ENCODE assay signal across 23 cellular contexts in the genomic region with DNA sequence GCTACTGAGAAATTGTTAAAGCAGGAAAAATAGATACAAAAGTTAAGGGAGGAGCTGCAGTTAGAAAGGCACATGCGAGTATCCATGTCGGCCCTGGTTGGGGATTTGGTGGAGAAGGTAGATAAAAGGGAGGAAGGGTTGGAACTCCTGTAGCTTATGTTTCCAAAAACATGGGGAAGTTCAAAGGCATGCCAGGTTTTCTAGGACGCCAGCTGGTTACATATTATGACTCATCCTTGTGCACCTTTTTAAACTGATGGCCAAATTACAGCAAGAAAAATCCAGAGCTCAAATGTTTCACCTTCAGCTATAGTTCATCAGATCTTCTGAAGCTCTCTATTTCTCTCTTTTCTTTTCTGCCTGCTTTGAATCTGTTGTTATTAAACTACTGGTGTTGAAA. TPM values are rescaled to one million over a fixed set of nuclear protein-coding genes. Genes with fewer than 3 reads are reported as not detected.
DNase-seq lines count a peak whose midpoint lies in the region; ATAC-seq and TF ChIP-seq lines count a peak whose summit lies in the region.
"Had no signal": no experiment of that assay in that cellular context is flagged by ENCODE, and none has a peak within 500 bp of the region (broad histone marks: within the 10 kb centered on the region; RNA-seq: fewer than 3 reads in every experiment).

No MANE protein-coding gene starts in this region.

- H3K4me1 ChIP-seq in A673 (ENCODE audit: insufficient read depth, low read length, poor library complexity, severe bottlenecking): no peaks in the 10 kb centered on the region
- H3K4me1 ChIP-seq: transverse colon had no signal

- no peak for TF ChIP-seq CTCF in epithelial cell of esophagus (IDR thresholded peaks at IDR 0.05; ENCODE audit: insufficient read depth, low read depth, low read length, missing control alignments)
- no peak for TF ChIP-seq CTCF in A673 (conservative IDR thresholded peaks at IDR 0.05; ENCODE audit: low read depth, low read length)

- POLR2A ChIA-PET in A673 (lab: Charles Lee; ENCODE audit: low non-redundant PET): no interaction called here

- no peak overlapping the region for H3K27ac ChIP-seq in A673 (ENCODE audit: low read depth, low read length, poor library complexity, severe bottlenecking)
- H3K27ac ChIP-seq: 22Rv1, heart left ventricle, SK-N-MC, transverse colon had no signal

- no peaks in the 10 kb centered on the region for H3K36me3 Mint-ChIP-seq in activated naive CD4-positive, alpha-beta T cell treated with anti-CD3 and anti-CD28 coated beads, Interleukin-2, amount 10 ng/mL, durations not matched to agents 7 days and 5 days
- no peaks in the 10 kb centered on the region for H3K36me3 Mint-ChIP-seq in effector memory CD8-positive, alpha-beta T cell (ENCODE audit: insufficient read depth)

- intact Hi-C loops in left cardiac atrium (cut with DNase I): no loop called here
- intact Hi-C loops in A673 (cut with micrococcal nuclease; ENCODE audit: unreplicated experiment): no loop called here

- no TSS peak for BruUV-seq in A673 (replicated peaks; lab: Mats Ljungman, UMichigan)

- DNase-seq in NCI-H2196 (lab: John Stamatoyannopoulos, UW; ENCODE audit: unreplicated experiment) (peak; percentile 54), NCI-H2196 treated with DMSO at 0.1 percent for 48 hours (lab: John Stamatoyannopoulos, UW; ENCODE audit: unreplicated experiment) (no peak), SW480 (ENCODE audit: low spot score) (peak; percentile 68), epithelial cell of esophagus (ENCODE audit: low read depth) (peak; percentile 57), left cardiac atrium (no peak), A673 (ENCODE audit: low spot score) (no peak)
- no peak for DNase-seq in activated naive CD4-positive, alpha-beta T cell treated with anti-CD3 and anti-CD28 coated beads, Interleukin-2, amount 10 ng/mL, durations not matched to agents 7 days and 5 days
- no peak for DNase-seq in effector memory CD8-positive, alpha-beta T cell
- DNase-seq: activated CD4-positive, CD25-positive, alpha-beta regulatory T cell; activated CD8-positive, alpha-beta T cell treated with anti-CD3 and anti-CD28 coated beads for 36 hours; activated naive CD4-positive, alpha-beta T cell; amygdala; heart left ventricle; NCI-H1417 treated with DMSO at 0.1 percent for 48 hours; NK-92 treated with Interleukin-12 subunit alpha and Interleukin-12 subunit beta, amount 100 ng/mL, for 24 hours; stimulated activated CD4-positive, alpha-beta T cell treated with anti-CD3 and anti-CD28 coated beads, Interleukin-4, amount 100 ng/mL, for 1 hour; T-helper 9 cell; transverse colon had no signal

- no peaks in the 10 kb centered on the region for H3K27me3 ChIP-seq in A673 (replicated peaks; ENCODE audit: insufficient read depth, low read depth, low read length, poor library complexity)
- H3K27me3 ChIP-seq: heart left ventricle, transverse colon had no signal

- H3K4me1 Mint-ChIP-seq in activated naive CD4-positive, alpha-beta T cell treated with anti-CD3 and anti-CD28 coated beads, Interleukin-2, amount 10 ng/mL, durations not matched to agents 7 days and 5 days: peaks cover 13% of the 10 kb centered on the region
- H3K4me1 Mint-ChIP-seq in effector memory CD8-positive, alpha-beta T cell (ENCODE audit: low read depth in 2 of 2): peaks cover 2 to 15% of the 10 kb centered on the region in 2 donors

- H3K9me3 ChIP-seq in A673 (ENCODE audit: low read depth, low read length, poor library complexity, severe bottlenecking): no peaks in the 10 kb centered on the region
- H3K9me3 ChIP-seq: heart left ventricle, transverse colon had no signal

- H3K27ac Mint-ChIP-seq in activated naive CD4-positive, alpha-beta T cell treated with anti-CD3 and anti-CD28 coated beads, Interleukin-2, amount 10 ng/mL, durations not matched to agents 7 days and 5 days: no peak overlapping the region
- H3K27ac Mint-ChIP-seq in effector memory CD8-positive, alpha-beta T cell: no peak overlapping the region
- H3K27ac Mint-ChIP-seq: activated CD8-positive, alpha-beta T cell treated with anti-CD3 and anti-CD28 coated beads for 36 hours; stimulated activated naive CD8-positive, alpha-beta T cell treated with anti-CD3 and anti-CD28 coated beads, Interleukin-15, Interleukin-2, amounts not matched to agents 100 ng/mL and 50 ng/mL, for 24 hours had no signal

- H3K4me3 ChIP-seq in epithelial cell of esophagus (ENCODE audit: low read length) (no peak overlapping the region), A673 (ENCODE audit: low read depth, low read length, poor library complexity, severe bottlenecking) (no peak overlapping the region)
- H3K4me3 ChIP-seq: heart left ventricle, SK-N-MC, smooth muscle cell, transverse colon had no signal

- H3K4me3 Mint-ChIP-seq in activated naive CD4-positive, alpha-beta T cell treated with anti-CD3 and anti-CD28 coated beads, Interleukin-2, amount 10 ng/mL, durations not matched to agents 7 days and 5 days: no peak overlapping the region
- no peak overlapping the region for H3K4me3 Mint-ChIP-seq in effector memory CD8-positive, alpha-beta T cell
- H3K4me3 Mint-ChIP-seq: activated CD8-positive, alpha-beta T cell treated with anti-CD3 and anti-CD28 coated beads for 36 hours; neural crest cell; stimulated activated naive CD8-positive, alpha-beta T cell treated with anti-CD3 and anti-CD28 coated beads, Interleukin-15, Interleukin-2, amounts not matched to agents 100 ng/mL and 50 ng/mL, for 24 hours had no signal

- no peak for ATAC-seq in left cardiac atrium
- ATAC-seq in effector memory CD8-positive, alpha-beta T cell (replicated peaks): no peak
- ATAC-seq: activated CD8-positive, alpha-beta T cell treated with anti-CD3 and anti-CD28 coated beads for 36 hours had no signal

- H3K9me3 Mint-ChIP-seq in activated naive CD4-positive, alpha-beta T cell treated with anti-CD3 and anti-CD28 coated beads, Interleukin-2, amount 10 ng/mL, durations not matched to agents 7 days and 5 days: no peaks in the 10 kb centered on the region
- H3K9me3 Mint-ChIP-seq in effector memory CD8-positive, alpha-beta T cell: no peaks in the 10 kb centered on the region

- CTCF ChIA-PET in activated naive CD4-positive, alpha-beta T cell treated with anti-CD3 and anti-CD28 coated beads, Interleukin-2, amount 10 ng/mL, durations not matched to agents 7 days and 5 days (lab: Charles Lee): interaction anchor here (1.1 to 1.6 kb wide), 4 partner anchors 55 to 232 kb away, joined by 4 to 11 read pairs (median 6); no protein-coding TSS in a partner anchor
- CTCF ChIA-PET in A673 (lab: Charles Lee): no interaction called here

- H3K27me3 Mint-ChIP-seq in activated naive CD4-positive, alpha-beta T cell treated with anti-CD3 and anti-CD28 coated beads, Interleukin-2, amount 10 ng/mL, durations not matched to agents 7 days and 5 days: peaks cover 19% of the 10 kb centered on the region
- H3K27me3 Mint-ChIP-seq in effector memory CD8-positive, alpha-beta T cell: peaks cover 10 to 15% of the 10 kb centered on the region in 2 donors

- H3K36me3 ChIP-seq in A673 (ENCODE audit: insufficient read depth, low read length, poor library complexity, severe bottlenecking): no peaks in the 10 kb centered on the region
- H3K36me3 ChIP-seq: heart left ventricle, transverse colon had no signal

RNA-seq across cellular contexts. Expression of a gene that starts 13.2 kb away (rescaled TPM):
- total RNA-seq in left cardiac atrium (10 to 100 TPM; 17.6 to 25.3 TPM), A673 (2021) (57.9 and 58.9 TPM in 2 replicates)

RNA-seq across cellular contexts. Expression of a gene that starts 14.3 kb away (rescaled TPM):
- total RNA-seq in left cardiac atrium (1 to 10 TPM; 1.7 TPM), A673 (2021) (9.8 and 11.4 TPM in 2 replicates)

Comparison
In these comparisons a context has a peak if more than half of its experiments do, and no peak if none do; other contexts are left out.
1. DNase-seq: peak in NCI-H2196 (single experiment), SW480 (single experiment) and epithelial cell of esophagus (single experiment); none in NCI-H2196 treated with DMSO at 0.1 percent for 48 hours (single experiment), activated naive CD4-positive, alpha-beta T cell treated with anti-CD3 and anti-CD28 coated beads, Interleukin-2, amount 10 ng/mL, durations not matched to agents 7 days and 5 days (single experiment), left cardiac atrium (single experiment), A673 (single experiment) and effector memory CD8-positive, alpha-beta T cell (0 of 3).